Comparison of ENCODE assay signal across 8 cellular contexts in the genomic region with DNA sequence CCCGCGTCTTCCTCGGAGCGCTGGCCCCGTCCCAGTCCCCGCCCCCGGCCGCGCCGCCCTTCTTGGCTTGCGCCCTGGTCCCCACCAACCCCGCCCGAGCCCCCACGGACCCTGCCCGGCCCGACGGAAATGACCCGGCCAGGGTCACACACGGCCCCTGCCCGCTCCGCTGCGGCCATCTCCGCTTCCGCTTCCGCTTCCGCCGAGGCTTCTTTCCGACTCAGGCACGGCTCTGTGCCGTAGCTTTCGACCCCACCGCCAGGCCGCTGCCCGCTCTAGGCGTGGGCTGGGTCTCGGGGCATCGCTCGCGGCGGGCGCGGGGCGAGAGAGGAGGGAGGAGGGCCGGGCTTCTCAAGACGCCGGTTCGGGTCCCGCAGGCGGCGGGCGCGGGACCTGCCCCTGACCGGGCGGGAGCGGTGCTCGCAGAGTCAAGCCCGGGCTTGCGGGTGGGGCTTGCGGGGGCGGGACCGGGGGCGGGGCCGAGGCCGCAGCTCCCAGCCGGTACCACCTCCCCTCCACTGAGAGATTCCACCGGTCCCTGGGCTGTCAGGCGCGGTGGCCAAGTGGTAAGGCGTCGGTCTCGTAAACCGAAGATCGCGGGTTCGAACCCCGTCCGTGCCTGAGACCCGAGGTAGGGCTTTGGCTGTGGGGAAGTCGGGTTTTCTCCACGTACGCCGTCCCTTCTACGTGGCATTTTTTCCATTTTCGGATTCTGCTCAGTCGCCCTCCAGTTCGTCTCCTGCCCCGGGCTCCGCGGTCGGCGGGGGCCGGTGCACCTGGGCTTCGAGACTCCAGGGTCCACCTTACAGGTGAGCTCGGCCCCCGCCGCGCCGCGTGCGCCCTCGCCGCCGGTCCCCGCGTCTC.
DNase-seq lines count a peak whose midpoint lies in the region; ATAC-seq and TF ChIP-seq lines count a peak whose summit lies in the region.

No MANE protein-coding gene starts in this region.

- peaks cover 20% of the 10 kb centered on the region for H3K4me1 ChIP-seq in OCI-LY7 (ENCODE audit: insufficient read depth, low read length, poor library complexity, severe bottlenecking)
- peaks cover 6% of the 10 kb centered on the region for H3K4me1 ChIP-seq in mucosa of stomach (ENCODE audit: control insufficient read depth, insufficient read depth, low read length)

- intact Hi-C loops in OCI-LY7 (cut with micrococcal nuclease; ENCODE audit: unreplicated experiment) = loop anchor here (1.0 kb wide), 1 partner anchor 11 kb away; no protein-coding TSS in a partner anchor

- POLR2A ChIA-PET in OCI-LY7 (lab: Charles Lee) = interaction anchor here (1.4 to 1.8 kb wide), 3 partner anchors 12 to 307 kb away, joined by 5 to 10 read pairs (median 9); no protein-coding TSS in a partner anchor

- H3K36me3 ChIP-seq in OCI-LY7 (ENCODE audit: insufficient read depth, low read length) = no peaks in the 10 kb centered on the region
- H3K36me3 ChIP-seq in mucosa of stomach (ENCODE audit: control insufficient read depth, insufficient read depth, low read length) = no peaks in the 10 kb centered on the region

- TF ChIP-seq CTCF in OCI-LY7 (conservative IDR thresholded peaks at IDR 0.05; ENCODE audit: low read length) (no peak), epithelial cell of proximal tubule (conservative IDR thresholded peaks at IDR 0.05; ENCODE audit: low read depth, low read length) (no peak)

- H3K4me3 ChIP-seq in OCI-LY7 (ENCODE audit: low read depth, low read length, poor library complexity, severe bottlenecking) (peak overlapping the region; percentile 97), epithelial cell of proximal tubule (ENCODE audit: low read depth, low read length) (peak overlapping the region; percentile 93), mucosa of stomach (ENCODE audit: low read length) (peak overlapping the region; percentile 63)

- H4K20me1 ChIP-seq in OCI-LY7 (ENCODE audit: insufficient read depth, low read length) = no peaks in the 10 kb centered on the region

- peak; percentile 59 for ATAC-seq in GM21447 (IDR thresholded peaks at IDR 0.05; ENCODE audit: unreplicated experiment)

- BruUV-seq in OCI-LY7 (replicated peaks; lab: Mats Ljungman, UMichigan) = TSS peak; percentile 100

- peak overlapping the region; percentile 97 for H3K4me2 ChIP-seq in OCI-LY7 (ENCODE audit: low read length)

- peak overlapping the region; percentile 89 for H2AFZ ChIP-seq in OCI-LY7 (ENCODE audit: low read length)

- H3K9me2 ChIP-seq in OCI-LY7 (ENCODE audit: insufficient read depth, low read length) = no peaks in the 10 kb centered on the region

- CTCF ChIA-PET in OCI-LY7 (lab: Charles Lee; ENCODE audit: unreplicated experiment) = no interaction called here

- no peaks in the 10 kb centered on the region for H3K79me2 ChIP-seq in OCI-LY7 (ENCODE audit: insufficient read depth, low read depth, low read length)

- peak; percentile 100 for DNase-seq in D341Med (ENCODE audit: low spot score)
- peak; percentile 81 for DNase-seq in HuH-7.5 (ENCODE audit: low spot score)
- DNase-seq in OCI-LY7 (ENCODE audit: low spot score) = peak; percentile 87
- DNase-seq in activated T-cell treated with anti-CD3 and anti-CD28 coated beads, Interleukin-2, amount 50 U/mL, for 1 hour = peak; percentile 93
- peak; percentile 30 for DNase-seq in epithelial cell of proximal tubule (ENCODE audit: low read depth)
- peak; percentile 85 to 96 for DNase-seq in stimulated activated CD8-positive, alpha-beta memory T cell treated with anti-CD3 and anti-CD28 coated beads, Interleukin-4, amount 100 ng/mL, for 4 hours (ENCODE audit: low read depth in 2 of 2, low spot score in 1 of 2)

- H3K9ac ChIP-seq in mucosa of stomach (ENCODE audit: low read length) = peak overlapping the region; percentile 80

- H3K9me3 ChIP-seq in OCI-LY7 (ENCODE audit: low read length) (no peaks in the 10 kb centered on the region), mucosa of stomach (ENCODE audit: control insufficient read depth, low read length) (no peaks in the 10 kb centered on the region)

- H3K27ac ChIP-seq in OCI-LY7 (ENCODE audit: low read depth, low read length, poor library complexity, severe bottlenecking) = peak overlapping the region; percentile 68

- H3K27me3 ChIP-seq in mucosa of stomach (ENCODE audit: control insufficient read depth, insufficient read depth, low read length) = no peaks in the 10 kb centered on the region

Comparison
In these comparisons a context has a peak if more than half of its experiments do, and no peak if none do; other contexts are left out.
1. Peak in every context shown above with its lines: DNase-seq, ATAC-seq, H3K4me3 ChIP-seq and H3K27ac ChIP-seq.
2. DNase-seq: peak in every context shown above with its lines; median percentile 100 in D341Med; 93 in activated T-cell treated with anti-CD3 and anti-CD28 coated beads, Interleukin-2, amount 50 U/mL, for 1 hour; 90 in stimulated activated CD8-positive, alpha-beta memory T cell treated with anti-CD3 and anti-CD28 coated beads, Interleukin-4, amount 100 ng/mL, for 4 hours; 87 in OCI-LY7; 81 in HuH-7.5; 30 in epithelial cell of proximal tubule.